ENCODE assay signal across 30 cellular contexts in genomic region chr7:106423111-106423510, GRCh38.
A peak's percentile ranks its signal among the peaks of the same experiment; 100 is the strongest.
DNase-seq lines count a peak whose midpoint lies in the region; ATAC-seq, FAIRE-seq and TF ChIP-seq lines count a peak whose summit lies in the region.
"Had no signal": no experiment of that assay in that cellular context is flagged by ENCODE, and none has a peak within 500 bp of the region (broad histone marks: within the 10 kb centered on the region; RNA-seq: fewer than 3 reads in every experiment).

No MANE protein-coding gene starts in this region.

- POLR2A ChIA-PET in A549 (lab: Yijun Ruan, JAX) (interaction anchor here (2.9 kb wide), 1 partner anchor 139 kb away, joined by 36 read pairs; the partner anchor contains the start of gene NAMPT), activated B cell treated with CpG ODN at 0.5 μM for 24 hours (lab: Charles Lee) (interaction anchor here (4.7 kb wide), 1 partner anchor 138 kb away, joined by 74 read pairs; the partner anchor contains the start of gene NAMPT)

- 65% methylated on average over 5 of the region's 5 CpGs for WGBS in A549 (ENCODE audit: missing lambda C conversion rate)

- no peak overlapping the region for H3K9ac ChIP-seq in BLaER1

- no peaks in the 10 kb centered on the region for H4K20me1 ChIP-seq in BLaER1

- H3K4me1 Mint-ChIP-seq in activated B cell treated with CpG ODN at 0.5 μM for 24 hours, result peaks cover 34% of the 10 kb centered on the region

- TF ChIP-seq CTCF in A549 (IDR thresholded peaks at IDR 0.05), result no peak
- no peak for TF ChIP-seq CTCF in activated B cell treated with CpG ODN at 0.5 μM for 24 hours (IDR thresholded peaks at IDR 0.05)

- no peak for FAIRE-seq in A549 (lab: Jason Lieb, UNC)
- FAIRE-seq: colon, islet of Langerhans had no signal

- H3K4me3 ChIP-seq in A549, result no peak overlapping the region
- H3K4me3 ChIP-seq in BLaER1, result no peak overlapping the region
- H3K4me3 ChIP-seq: ascending aorta, cardiac muscle cell, sigmoid colon, SJSA1 had no signal

- no peaks in the 10 kb centered on the region for H3K27me3 ChIP-seq in BLaER1
- H3K27me3 ChIP-seq: ascending aorta, cardiac muscle cell, sigmoid colon, SJSA1 had no signal

- peak overlapping the region; percentile 10 for H3K27ac Mint-ChIP-seq in activated B cell treated with CpG ODN at 0.5 μM for 24 hours
- H3K27ac Mint-ChIP-seq: progenitor cell of endocrine pancreas, type B pancreatic cell had no signal

- H3K4me2 ChIP-seq in A549, result no peak overlapping the region
- peak overlapping the region; percentile 40; the same call in 1 of the 2 replicates for H3K4me2 ChIP-seq in BLaER1

- CTCF ChIA-PET in A549 (lab: Yijun Ruan, JAX), result interaction anchor here (1.1 to 1.4 kb wide), 3 partner anchors 10 to 244 kb away, joined by 3 to 7 read pairs (median 3); no protein-coding TSS in a partner anchor
- CTCF ChIA-PET in activated B cell treated with CpG ODN at 0.5 μM for 24 hours (lab: Charles Lee), result no interaction called here

- intact Hi-C loops in activated B cell treated with CpG ODN at 0.5 μM for 24 hours (cut with micrococcal nuclease), result loop anchor here (5.0 kb wide), 1 partner anchor 366 kb away; no protein-coding TSS in a partner anchor
- intact Hi-C loops in Right ventricle myocardium superior (cut with DNase I), result loop anchor here (5.0 kb wide), 1 partner anchor 136 kb away; no protein-coding TSS in a partner anchor

- no peak overlapping the region for H3K4me3 Mint-ChIP-seq in activated B cell treated with CpG ODN at 0.5 μM for 24 hours
- H3K4me3 Mint-ChIP-seq: activated T-helper 1 cell treated with anti-CD3 and anti-CD28 coated beads, Interleukin-12 subunit alpha, Interleukin-12 subunit beta, Interleukin-2, Interleukin-4 antibody, amounts not matched to agents 30 ng/mL and 10 ng/mL and 1 ng/mL, durations not matched to agents 14 hours and 24 hours and 36 hours; type B pancreatic cell had no signal

- H3K9me3 ChIP-seq in A549 (no peaks in the 10 kb centered on the region), BLaER1 (no peaks in the 10 kb centered on the region)
- H3K9me3 ChIP-seq: ascending aorta, sigmoid colon, SJSA1 had no signal

- no peak for TF ChIP-seq RAD21 in A549 (conservative IDR thresholded peaks at IDR 0.05 in 1 of 2, IDR thresholded peaks at IDR 0.05 in 1 of 2)

- no peak for TF ChIP-seq POLR2A in A549 (IDR thresholded peaks at IDR 0.05; ENCODE audit: low read length)

- no peaks in the 10 kb centered on the region for H3K36me3 ChIP-seq in BLaER1
- H3K36me3 ChIP-seq: ascending aorta, cardiac muscle cell, sigmoid colon, SJSA1 had no signal

- no peaks in the 10 kb centered on the region for H3K36me3 Mint-ChIP-seq in activated B cell treated with CpG ODN at 0.5 μM for 24 hours (ENCODE audit: low read depth)
- H3K36me3 Mint-ChIP-seq: type B pancreatic cell had no signal

- H3K27ac ChIP-seq in A549 (peak overlapping the region; percentile 45 to 90; a peak in 5 of 6 replicates), BLaER1 (no peak overlapping the region)
- H3K27ac ChIP-seq: ascending aorta, C4-2B, cardiac muscle cell, SJSA1 had no signal

- no peak for TF ChIP-seq EP300 in A549 (IDR thresholded peaks at IDR 0.05)

- no peak for DNase-seq in A549 (ENCODE audit: low read depth in 1 of 2, low spot score in 1 of 2)
- no peak for DNase-seq in activated B cell treated with CpG ODN at 0.5 μM for 24 hours
- DNase-seq in myocyte (ENCODE audit: low read depth), result peak; percentile 69
- no peak for DNase-seq in COLO668 (lab: John Stamatoyannopoulos, UW; ENCODE audit: unreplicated experiment)
- DNase-seq in Right ventricle myocardium superior, result no peak
- DNase-seq: activated CD4-positive, alpha-beta T cell treated with anti-CD3 and anti-CD28 coated beads, Interleukin-2, amount 50 U/mL, for 4 hours; activated naive CD4-positive, alpha-beta T cell treated with anti-CD3 and anti-CD28 coated beads, Interleukin-2, amount 50 U/mL, for 16 hours; DND-41; effector CD8-positive, alpha-beta T cell; GF-D8; mesendoderm; MV-4-11; NCI-H1436; NCI-H2081 treated with DMSO at 0.1 percent for 48 hours; NCI-H446 treated with DMSO at 0.1 percent for 48 hours; sigmoid colon; stimulated activated CD4-positive, alpha-beta T cell treated with anti-CD3 and anti-CD28 coated beads, Interleukin-4, amount 100 ng/mL, for 24 hours had no signal

- no peaks in the 10 kb centered on the region for H3K9me3 Mint-ChIP-seq in activated B cell treated with CpG ODN at 0.5 μM for 24 hours
- H3K9me3 Mint-ChIP-seq: activated T-helper 1 cell treated with anti-CD3 and anti-CD28 coated beads, Interleukin-12 subunit alpha, Interleukin-12 subunit beta, Interleukin-2, Interleukin-4 antibody, amounts not matched to agents 30 ng/mL and 10 ng/mL and 1 ng/mL, durations not matched to agents 14 hours and 24 hours and 36 hours; type B pancreatic cell had no signal

- peaks cover 41% of the 10 kb centered on the region for H3K4me1 ChIP-seq in A549
- peaks cover 23% of the 10 kb centered on the region for H3K4me1 ChIP-seq in BLaER1

- H3K27me3 Mint-ChIP-seq in activated B cell treated with CpG ODN at 0.5 μM for 24 hours, result peaks cover 2% of the 10 kb centered on the region
- H3K27me3 Mint-ChIP-seq: progenitor cell of endocrine pancreas had no signal

- ATAC-seq in A549 (no peak), activated B cell treated with CpG ODN at 0.5 μM for 24 hours (ENCODE audit: low read depth) (no peak), Right ventricle myocardium superior (ENCODE audit: poor library complexity) (no peak), HG03521 (IDR thresholded peaks at IDR 0.05; ENCODE audit: unreplicated experiment) (no peak)
- ATAC-seq: HCT116, left lobe of liver had no signal

TF ChIP-seq in A549, 52 proteins besides CTCF, POLR2A, EP300 and RAD21:
- TF ChIP-seq NPAS2 (CRISPR knock-in tag; IDR thresholded peaks at IDR 0.05; ENCODE audit: borderline replicate concordance) (no peak), CHD4 (IDR thresholded peaks at IDR 0.05; ENCODE audit: borderline replicate concordance) (no peak), JUNB (IDR thresholded peaks at IDR 0.05) (no peak)
- TF ChIP-seq, protein P1, sequence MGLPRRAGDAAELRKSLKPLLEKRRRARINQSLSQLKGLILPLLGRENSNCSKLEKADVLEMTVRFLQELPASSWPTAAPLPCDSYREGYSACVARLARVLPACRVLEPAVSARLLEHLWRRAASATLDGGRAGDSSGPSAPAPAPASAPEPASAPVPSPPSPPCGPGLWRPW (IDR thresholded peaks at IDR 0.05), result no peak
